In the genomic region with DNA sequence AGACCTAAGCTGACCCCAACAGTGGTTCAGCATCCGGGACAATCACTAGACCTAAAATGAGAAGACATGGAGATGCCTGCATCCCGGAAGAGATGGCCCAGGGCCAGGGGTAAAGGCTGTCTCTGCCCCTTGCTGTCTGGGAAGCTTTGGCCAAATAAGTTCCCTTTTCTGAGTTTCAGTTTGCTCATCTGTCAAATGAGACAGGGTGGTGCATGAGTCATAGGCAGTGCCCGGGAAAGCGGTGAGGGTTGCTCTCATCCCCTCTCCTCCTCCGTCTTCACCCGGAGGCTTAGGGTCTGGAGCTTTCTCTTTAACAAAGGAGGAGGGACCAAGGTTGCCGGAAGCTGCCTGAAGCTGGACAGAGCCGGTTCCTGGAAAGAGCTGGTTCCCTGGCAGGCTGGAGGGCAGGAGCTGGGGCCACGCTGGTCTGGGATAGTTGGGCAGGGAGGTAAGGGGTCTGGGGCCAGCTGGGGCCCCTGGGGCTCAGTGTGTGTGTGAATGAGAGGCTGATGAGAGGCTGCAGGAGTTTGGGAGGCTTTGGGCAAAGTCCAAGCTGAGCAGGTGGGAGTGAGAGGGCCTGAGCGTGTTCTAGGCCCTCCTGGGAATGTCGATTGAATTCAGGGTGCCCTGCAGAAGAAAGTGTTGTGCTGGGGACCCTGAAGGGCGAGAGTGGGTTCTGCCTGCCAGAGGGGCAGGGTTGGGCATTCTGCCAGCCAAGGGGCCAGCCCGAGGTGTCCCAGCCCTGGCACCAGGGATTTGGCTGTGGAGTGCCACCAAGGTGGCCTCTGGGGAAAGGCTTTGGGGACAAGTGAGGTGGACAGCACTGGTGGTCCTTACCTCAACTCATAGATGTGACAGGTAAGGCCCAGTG, we compare ENCODE assay signal across 8 cellular contexts. TPM values are rescaled to one million over a fixed set of nuclear protein-coding genes. Genes with fewer than 3 reads are reported as not detected.
A peak's percentile ranks its signal among the peaks of the same experiment; 100 is the strongest.
DNase-seq lines count a peak whose midpoint lies in the region; TF ChIP-seq lines count a peak whose summit lies in the region.

A gene with protein sequence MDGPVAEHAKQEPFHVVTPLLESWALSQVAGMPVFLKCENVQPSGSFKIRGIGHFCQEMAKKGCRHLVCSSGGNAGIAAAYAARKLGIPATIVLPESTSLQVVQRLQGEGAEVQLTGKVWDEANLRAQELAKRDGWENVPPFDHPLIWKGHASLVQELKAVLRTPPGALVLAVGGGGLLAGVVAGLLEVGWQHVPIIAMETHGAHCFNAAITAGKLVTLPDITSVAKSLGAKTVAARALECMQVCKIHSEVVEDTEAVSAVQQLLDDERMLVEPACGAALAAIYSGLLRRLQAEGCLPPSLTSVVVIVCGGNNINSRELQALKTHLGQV (plus strand): TSS at position 351 of the 871 bp plus-strand sequence. CDS start 5,603 bp downstream, outside the sequence.

- no peak for TF ChIP-seq CTCF in HEK293 (tag by site-specific recombination; IDR thresholded peaks at IDR 0.05)
- no peak for TF ChIP-seq CTCF in Loucy (conservative IDR thresholded peaks at IDR 0.05; ENCODE audit: low read length)
- no peak for TF ChIP-seq CTCF in thyroid gland (IDR thresholded peaks at IDR 0.05)

- peak; percentile 7 to 19 (median 9) for DNase-seq in stimulated activated CD4-positive, alpha-beta T cell treated with anti-CD3 and anti-CD28 coated beads, Interleukin-12 subunit alpha, Interleukin-12 subunit beta, amount 100 ng/mL, for 48 hours (ENCODE audit: low read depth in 2 of 3, low spot score in 1 of 3)
- no peak for DNase-seq in stimulated activated CD4-positive, alpha-beta T cell treated with anti-CD3 and anti-CD28 coated beads, Interleukin-12 subunit alpha, Interleukin-12 subunit beta, amount 100 ng/mL, for 4 hours
- DNase-seq in T1000 (lab: John Stamatoyannopoulos, UW) (peak; percentile 54), erythroblast (lab: John Stamatoyannopoulos, UW) (peak; percentile 85 to 88), mucosa of gallbladder (ENCODE audit: low spot score) (peak; percentile 80), thyroid gland (peak; percentile 80 to 84)

- H3K36me3 ChIP-seq in HEK293 (ENCODE audit: control insufficient read depth in 2 of 2, insufficient read depth in 1 of 2, low read length in 2 of 2) (peaks cover 0 to 4% of the 10 kb centered on the region in 2 experiments; a peak in 1 of 3 replicates), Loucy (ENCODE audit: insufficient read depth, low read length) (no peaks in the 10 kb centered on the region), thyroid gland (no peaks in the 10 kb centered on the region)

- WGBS in thyroid gland, 2 donors: 8 to 13% methylated on average over 12 to 13 of the region's 13 CpGs

- no peaks in the 10 kb centered on the region for H3K27me3 ChIP-seq in Loucy (ENCODE audit: insufficient read depth, low read length, poor library complexity, severe bottlenecking)
- no peaks in the 10 kb centered on the region for H3K27me3 ChIP-seq in thyroid gland

- intact Hi-C loops in thyroid gland (cut with DNase I): loop anchor here (10.0 kb wide), 2 partner anchors 67 to 227 kb away; a partner anchor contains a TSS

- TF ChIP-seq POLR2A in erythroblast (IDR thresholded peaks at IDR 0.05; ENCODE audit: low read length): peak; percentile 88
- peak in 1 of 2 donors; percentile 73 for TF ChIP-seq POLR2A in thyroid gland (IDR thresholded peaks at IDR 0.05)

- H3K27ac ChIP-seq in HEK293 (ENCODE audit: extremely low read depth, low read depth, low read length) (peak within 1 kb of the TSS; percentile 59; the same call in 1 of the 2 replicates), thyroid gland (peak within 1 kb of the TSS; percentile 63 to 92 (median 77))

- peak within 1 kb of the TSS; percentile 51 for H3K4me3 ChIP-seq in HEK293 (ENCODE audit: low read depth, low read length)
- peak within 1 kb of the TSS; percentile 75 for H3K4me3 ChIP-seq in Loucy (ENCODE audit: low read length, poor library complexity, severe bottlenecking)
- peak within 1 kb of the TSS; percentile 34 to 52 (median 41) for H3K4me3 ChIP-seq in thyroid gland (replicated peaks in 1 of 3)

- no peaks in the 10 kb centered on the region for H3K79me2 ChIP-seq in Loucy (ENCODE audit: insufficient read depth, low read length)

- H3K9me3 ChIP-seq in HEK293 (ENCODE audit: control insufficient read depth, insufficient read depth, low read depth, low read length) (no peaks in the 10 kb centered on the region), Loucy (ENCODE audit: insufficient read depth, low read depth, low read length) (no peaks in the 10 kb centered on the region), thyroid gland (no peaks in the 10 kb centered on the region)

- peak within 1 kb of the TSS; percentile 67 for H3K4me2 ChIP-seq in Loucy (ENCODE audit: low read depth, low read length, poor library complexity, severe bottlenecking)

- POLR2A ChIA-PET in HEK293 (lab: Yijun Ruan, JAX): interaction anchor here (0.6 to 1.2 kb wide), 4 partner anchors 18 to 425 kb away, joined by 3 to 9 read pairs (median 3); a partner anchor contains a TSS

- H3K4me1 ChIP-seq in HEK293 (ENCODE audit: control insufficient read depth, insufficient read depth, low read length) (no peaks in the 10 kb centered on the region), Loucy (ENCODE audit: insufficient read depth, low read length, poor library complexity, severe bottlenecking) (no peaks in the 10 kb centered on the region), thyroid gland (peaks cover 17 to 30% of the 10 kb centered on the region in 2 donors)

- no peaks in the 10 kb centered on the region for H4K20me1 ChIP-seq in Loucy (ENCODE audit: insufficient read depth, low read length, poor library complexity, severe bottlenecking)

- H3F3A ChIP-seq in Loucy (ENCODE audit: low read depth): no peaks in the 10 kb centered on the region

- H3K9me2 ChIP-seq in Loucy (replicated peaks; ENCODE audit: low read depth, low read length): no peaks in the 10 kb centered on the region

- peak within 1 kb of the TSS; percentile 71 for H3K9ac ChIP-seq in Loucy (ENCODE audit: low read depth, low read length, poor library complexity, severe bottlenecking)

- CTCF ChIA-PET in HEK293 (lab: Yijun Ruan, JAX): interaction anchor here (0.5 to 1.3 kb wide), 5 partner anchors 18 to 1203 kb away, joined by 3 to 8 read pairs (median 3); no protein-coding TSS in a partner anchor

- peak within 1 kb of the TSS; percentile 80 for H2AFZ ChIP-seq in Loucy (ENCODE audit: low read length)

TF ChIP-seq in HEK293, 187 proteins besides CTCF, POLR2A, EP300 and RAD21 (continues in another document):
- TF ChIP-seq ZNF112 (tag by site-specific recombination; IDR thresholded peaks at IDR 0.05): no peak
- TF ChIP-seq ZNF391 (tag by site-specific recombination; IDR thresholded peaks at IDR 0.05; ENCODE audit: borderline replicate concordance, low read depth): no peak
- TF ChIP-seq SP3 (tag by site-specific recombination; IDR thresholded peaks at IDR 0.05): 0 out of 2 replicates have a peak, but pooled peaks have one; percentile 30
- TF ChIP-seq ZNF121 (tag by site-specific recombination; IDR thresholded peaks at IDR 0.05): no peak
- no peak for TF ChIP-seq ZNF169 (tag by site-specific recombination; IDR thresholded peaks at IDR 0.05)
- TF ChIP-seq, protein P1, sequence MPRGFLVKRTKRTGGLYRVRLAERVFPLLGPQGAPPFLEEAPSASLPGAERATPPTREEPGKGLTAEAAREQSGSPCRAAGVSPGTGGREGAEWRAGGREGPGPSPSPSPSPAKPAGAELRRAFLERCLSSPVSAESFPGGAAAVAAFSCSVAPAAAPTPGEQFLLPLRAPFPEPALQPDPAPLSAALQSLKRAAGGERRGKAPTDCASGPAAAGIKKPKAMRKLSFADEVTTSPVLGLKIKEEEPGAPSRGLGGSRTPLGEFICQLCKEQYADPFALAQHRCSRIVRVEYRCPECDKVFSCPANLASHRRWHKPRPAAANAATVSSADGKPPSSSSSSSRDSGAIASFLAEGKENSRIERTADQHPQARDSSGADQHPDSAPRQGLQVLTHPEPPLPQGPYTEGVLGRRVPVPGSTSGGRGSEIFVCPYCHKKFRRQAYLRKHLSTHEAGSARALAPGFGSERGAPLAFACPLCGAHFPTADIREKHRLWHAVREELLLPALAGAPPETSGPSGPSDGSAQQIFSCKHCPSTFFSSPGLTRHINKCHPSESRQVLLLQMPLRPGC (tag by site-specific recombination; IDR thresholded peaks at IDR 0.05): no peak; the same call in 1 of the 2 replicates
- TF ChIP-seq SALL2 (tag by site-specific recombination; IDR thresholded peaks at IDR 0.05; ENCODE audit: borderline replicate concordance): no peak
- TF ChIP-seq ZNF791 (tag by site-specific recombination; IDR thresholded peaks at IDR 0.05): no peak
- peak; percentile 32; the same call in 1 of the 2 replicates for TF ChIP-seq IKZF3 (tag by site-specific recombination; IDR thresholded peaks at IDR 0.05)
- TF ChIP-seq ZNF530 (tag by site-specific recombination; IDR thresholded peaks at IDR 0.05; ENCODE audit: low read depth): no peak
- no peak for TF ChIP-seq KLF7 (tag by site-specific recombination; IDR thresholded peaks at IDR 0.05; ENCODE audit: borderline replicate concordance)
- TF ChIP-seq, protein P2, sequence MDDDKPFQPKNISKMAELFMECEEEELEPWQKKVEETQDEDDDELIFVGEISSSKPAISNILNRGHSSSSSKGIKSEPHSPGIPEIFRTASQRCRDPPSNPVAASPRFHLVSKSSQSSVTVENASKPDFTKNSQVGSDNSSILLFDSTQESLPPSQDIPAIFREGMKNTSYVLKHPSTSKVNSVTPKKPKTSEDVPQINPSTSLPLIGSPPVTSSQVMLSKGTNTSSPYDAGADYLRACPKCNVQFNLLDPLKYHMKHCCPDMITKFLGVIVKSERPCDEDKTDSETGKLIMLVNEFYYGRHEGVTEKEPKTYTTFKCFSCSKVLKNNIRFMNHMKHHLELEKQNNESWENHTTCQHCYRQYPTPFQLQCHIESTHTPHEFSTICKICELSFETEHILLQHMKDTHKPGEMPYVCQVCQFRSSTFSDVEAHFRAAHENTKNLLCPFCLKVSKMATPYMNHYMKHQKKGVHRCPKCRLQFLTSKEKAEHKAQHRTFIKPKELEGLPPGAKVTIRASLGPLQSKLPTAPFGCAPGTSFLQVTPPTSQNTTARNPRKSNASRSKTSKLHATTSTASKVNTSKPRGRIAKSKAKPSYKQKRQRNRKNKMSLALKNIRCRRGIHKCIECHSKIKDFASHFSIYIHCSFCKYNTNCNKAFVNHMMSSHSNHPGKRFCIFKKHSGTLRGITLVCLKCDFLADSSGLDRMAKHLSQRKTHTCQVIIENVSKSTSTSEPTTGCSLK (tag by site-specific recombination; IDR thresholded peaks at IDR 0.05): no peak
- no peak for TF ChIP-seq YY1 (tag by site-specific recombination; IDR thresholded peaks at IDR 0.05)

RNA-seq across cellular contexts. Expression of the gene that starts here (rescaled TPM):
- total RNA-seq in mucosa of gallbladder (23.2 TPM), thyroid gland (10 to 100 TPM; 13.6 to 42.2 (median 27.5) TPM)
